Comparison of ENCODE assay signal across 9 cellular contexts in genomic region chr6:52232990-52233389, GRCh38. TPM values are rescaled to one million over a fixed set of nuclear protein-coding genes. Genes with fewer than 3 reads are reported as not detected.
"Had no signal": no experiment of that assay in that cellular context is flagged by ENCODE, and none has a peak within 500 bp of the region (broad histone marks: within the 10 kb centered on the region; RNA-seq: fewer than 3 reads in every experiment).

No MANE protein-coding gene starts in this region.

- H3K4me3 Mint-ChIP-seq: GM23338, H9, IgD-negative memory B cell had no signal

- H3K4me1 Mint-ChIP-seq: IgD-negative memory B cell had no signal

- H3K27ac Mint-ChIP-seq: GM23338, H9, IgD-negative memory B cell had no signal

- H3K9me3 Mint-ChIP-seq: GM23338, H9, IgD-negative memory B cell had no signal

- ATAC-seq: GM23338 had no signal

- DNase-seq: H9, HCEC 1CT, KG1 had no signal

- H3K4me3 ChIP-seq: GM23338 had no signal

- H3K4me2 ChIP-seq: GM23338 had no signal

- FAIRE-seq: H1, H54, HTR-8/SVneo had no signal

RNA-seq across cellular contexts. Expression of gene IL17F, which starts 11.3 kb away (rescaled TPM):
- total RNA-seq: GM23338, H1, H9, HT-29 had no signal
- polyA plus RNA-seq: GM23338, IgD-negative memory B cell had no signal

RNA-seq across cellular contexts. Expression of gene IL17A, which starts 46.8 kb away (rescaled TPM):
- total RNA-seq: GM23338, H1, H9, HT-29 had no signal
- polyA plus RNA-seq: GM23338, H1, IgD-negative memory B cell had no signal
